16 cellular contexts compared by ENCODE assay signal in the genomic region with DNA sequence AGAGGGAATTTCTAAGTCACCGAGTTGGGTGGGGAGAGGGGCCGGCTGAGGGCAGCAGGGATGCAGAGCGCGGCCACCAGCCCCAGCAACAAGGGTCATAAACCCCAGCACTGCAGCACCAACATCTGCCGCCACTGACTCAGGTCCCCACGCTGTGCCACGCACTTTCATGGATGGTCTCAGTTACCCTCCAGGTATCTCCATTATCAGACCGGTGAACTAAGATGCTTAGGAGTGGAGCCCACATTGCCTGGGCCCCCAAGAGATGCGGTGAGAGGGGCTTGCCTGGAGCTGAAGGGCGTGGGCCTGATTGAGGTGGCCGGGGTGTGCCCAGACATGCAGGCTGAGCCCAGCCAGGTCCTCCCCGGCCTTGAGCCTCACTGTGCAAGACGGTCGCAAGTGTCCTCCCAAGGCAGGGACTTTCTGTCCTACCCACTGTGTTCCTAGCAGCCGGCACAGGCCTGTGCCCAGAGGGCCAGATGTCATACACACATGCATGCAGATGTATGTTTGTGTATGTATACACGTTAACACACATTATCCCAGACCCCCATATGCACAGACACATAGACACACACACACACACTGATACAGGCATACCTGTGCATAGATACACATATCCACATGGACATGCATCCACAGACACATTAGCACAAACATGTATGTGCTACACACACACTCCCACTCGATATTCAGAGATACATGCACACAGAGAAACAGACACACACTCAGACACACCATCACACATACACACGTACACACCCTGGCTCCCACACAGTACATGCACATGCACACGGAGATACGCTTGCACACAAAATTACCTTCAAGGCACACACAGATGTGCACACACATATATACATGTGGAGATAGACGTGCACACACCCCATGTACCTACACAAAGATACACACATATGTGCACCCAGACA. TPM values are rescaled to one million over a fixed set of nuclear protein-coding genes. Genes with fewer than 3 reads are reported as not detected.
A peak's percentile ranks its signal among the peaks of the same experiment; 100 is the strongest.
DNase-seq lines count a peak whose midpoint lies in the region; ATAC-seq and TF ChIP-seq lines count a peak whose summit lies in the region.
"Had no signal": no experiment of that assay in that cellular context is flagged by ENCODE, and none has a peak within 500 bp of the region (broad histone marks: within the 10 kb centered on the region; RNA-seq: fewer than 3 reads in every experiment).

No MANE protein-coding gene starts in this region.

- peak overlapping the region; percentile 2 for H3K27ac Mint-ChIP-seq in WTC11
- no peak overlapping the region for H3K27ac Mint-ChIP-seq in stimulated activated memory B cell treated with anti-CD40 and anti-IgM and Interleukin-4, amounts not matched to agents 10 μg/mL and 1 μg/mL and 100 μg/mL, for 72 hours
- H3K27ac Mint-ChIP-seq: activated T-helper 2 cell treated with anti-CD3 and anti-CD28 coated beads, Interferon-gamma antibody, Interleukin-2, Interleukin-4, amounts not matched to agents 10 μg/mL and 5 μg/mL and 100 μg/mL, durations not matched to agents 14 hours and 24 hours and 36 hours had no signal

- H3K9me3 Mint-ChIP-seq in WTC11, result no peaks in the 10 kb centered on the region
- no peaks in the 10 kb centered on the region for H3K9me3 Mint-ChIP-seq in stimulated activated memory B cell treated with anti-CD40 and anti-IgM and Interleukin-4, amounts not matched to agents 10 μg/mL and 1 μg/mL and 100 μg/mL, for 72 hours
- H3K9me3 Mint-ChIP-seq: activated T-helper 2 cell treated with anti-CD3 and anti-CD28 coated beads, Interferon-gamma antibody, Interleukin-2, Interleukin-4, amounts not matched to agents 10 μg/mL and 5 μg/mL and 100 μg/mL, durations not matched to agents 14 hours and 24 hours and 36 hours had no signal

- H3K27ac ChIP-seq in mesodermal cell (ENCODE audit: low read depth, low read length, severe bottlenecking) (peak overlapping the region; percentile 62), stomach smooth muscle (ENCODE audit: low read length) (peak overlapping the region; percentile 64)

- peaks cover 13% of the 10 kb centered on the region for H3K36me3 Mint-ChIP-seq in WTC11
- H3K36me3 Mint-ChIP-seq in stimulated activated memory B cell treated with anti-CD40 and anti-IgM and Interleukin-4, amounts not matched to agents 10 μg/mL and 1 μg/mL and 100 μg/mL, for 72 hours, result peaks cover 41% of the 10 kb centered on the region

- H3K36me3 ChIP-seq in mesodermal cell (ENCODE audit: control insufficient read depth, insufficient read depth, low read length) (peaks cover 30% of the 10 kb centered on the region), stomach smooth muscle (ENCODE audit: control insufficient read depth in 2 of 2, insufficient read depth in 2 of 2, low read length in 2 of 2) (peaks cover 21 to 33% of the 10 kb centered on the region in 2 donors)

- in situ Hi-C loops in GM13977 (cut with MboI; ENCODE audit: low pct_unique_long_range_greater_than_20kb, low sequenced_read_pairs, unreplicated experiment), result no loop called here

- H3K4me3 ChIP-seq in mesodermal cell (ENCODE audit: extremely low read depth, insufficient read depth, low read length, poor library complexity, severe bottlenecking) (no peak overlapping the region), stomach smooth muscle (ENCODE audit: low read length in 2 of 2) (no peak overlapping the region)
- H3K4me3 ChIP-seq: HAP-1 had no signal

- peak; percentile 14 for DNase-seq in stimulated activated CD4-positive, alpha-beta T cell treated with anti-CD3 and anti-CD28 coated beads, Interleukin-15, amount 100 ng/mL, for 24 hours
- DNase-seq in stimulated activated CD4-positive, alpha-beta T cell treated with anti-CD3 and anti-CD28 coated beads, Interleukin-2, amount 100 ng/mL, for 48 hours, result no peak
- DNase-seq in WTC11 (ENCODE audit: low spot score) (no peak), GM13977 (ENCODE audit: low spot score) (no peak)
- DNase-seq: anterior cingulate cortex; Caco-2; midbrain; NCI-H1105 treated with DMSO at 0.1 percent for 48 hours; NCI-H524; stimulated activated CD4-positive, alpha-beta T cell treated with anti-CD3 and anti-CD28 coated beads, Interleukin-2, amount 100 ng/mL, for 24 hours had no signal

- TF ChIP-seq CTCF in WTC11 (IDR thresholded peaks at IDR 0.05) (no peak), GM13977 (IDR thresholded peaks at IDR 0.05; ENCODE audit: extremely low read depth, insufficient read depth, missing control alignments) (no peak)

- no peak for ATAC-seq in WTC11
- ATAC-seq in GM18520 (IDR thresholded peaks at IDR 0.05; ENCODE audit: unreplicated experiment), result no peak
- ATAC-seq in stimulated activated memory B cell treated with anti-CD40 and anti-IgM and Interleukin-4, amounts not matched to agents 10 μg/mL and 1 μg/mL and 100 μg/mL, for 72 hours, result no peak

- WGBS in mesodermal cell (ENCODE audit: insufficient coverage in 2 of 2), 2 experiments, result 92 to 94% methylated on average over 17 to 18 of the region's 21 CpGs

- H3K4me1 ChIP-seq in mesodermal cell (ENCODE audit: control insufficient read depth, insufficient read depth, low read length, poor library complexity, severe bottlenecking) (peaks cover 12% of the 10 kb centered on the region), stomach smooth muscle (ENCODE audit: control insufficient read depth, insufficient read depth, low read length) (peaks cover 66% of the 10 kb centered on the region)
- H3K4me1 ChIP-seq: Caco-2, HAP-1 had no signal

- CTCF ChIA-PET in WTC11 (lab: Charles Lee), result interaction anchor here (1.4 kb wide), 1 partner anchor 25 kb away, joined by 3 read pairs; no protein-coding TSS in a partner anchor

- POLR2A ChIA-PET in WTC11 (lab: Charles Lee), result no interaction called here

- H3K27me3 ChIP-seq in stomach smooth muscle (ENCODE audit: control insufficient read depth in 1 of 2, insufficient read depth in 2 of 2, low read length in 2 of 2), result no peaks in the 10 kb centered on the region

- H3K9ac ChIP-seq in stomach smooth muscle (ENCODE audit: low read length in 2 of 2), result no peak overlapping the region

- 0 out of 2 replicates have a peak, but pooled peaks cover 4% of the 10 kb centered on the region for H3K4me1 Mint-ChIP-seq in WTC11
- peaks cover 31% of the 10 kb centered on the region for H3K4me1 Mint-ChIP-seq in stimulated activated memory B cell treated with anti-CD40 and anti-IgM and Interleukin-4, amounts not matched to agents 10 μg/mL and 1 μg/mL and 100 μg/mL, for 72 hours

- H3K27me3 Mint-ChIP-seq in WTC11 (ENCODE audit: low read depth), result no peaks in the 10 kb centered on the region
- H3K27me3 Mint-ChIP-seq in stimulated activated memory B cell treated with anti-CD40 and anti-IgM and Interleukin-4, amounts not matched to agents 10 μg/mL and 1 μg/mL and 100 μg/mL, for 72 hours, result no peaks in the 10 kb centered on the region

- H3K9me3 ChIP-seq in mesodermal cell (ENCODE audit: control insufficient read depth, low read length) (no peaks in the 10 kb centered on the region), stomach smooth muscle (ENCODE audit: control insufficient read depth in 2 of 2, low read length in 2 of 2) (no peaks in the 10 kb centered on the region)
- H3K9me3 ChIP-seq: Caco-2, HAP-1 had no signal

- no peak overlapping the region for H3K4me3 Mint-ChIP-seq in WTC11
- no peak overlapping the region for H3K4me3 Mint-ChIP-seq in stimulated activated memory B cell treated with anti-CD40 and anti-IgM and Interleukin-4, amounts not matched to agents 10 μg/mL and 1 μg/mL and 100 μg/mL, for 72 hours

TF ChIP-seq in WTC11, 78 proteins besides CTCF, POLR2A, EP300 and RAD21:
- no peak for TF ChIP-seq GABPB1 (CRISPR knock-in tag; IDR thresholded peaks at IDR 0.05)
- TF ChIP-seq ZNF219 (CRISPR knock-in tag; IDR thresholded peaks at IDR 0.05; ENCODE audit: borderline replicate concordance), result no peak
- no peak for TF ChIP-seq NR3C1 (CRISPR knock-in tag; conservative IDR thresholded peaks at IDR 0.05; ENCODE audit: low read depth)
- no peak for TF ChIP-seq RELA (CRISPR knock-in tag; IDR thresholded peaks at IDR 0.05; ENCODE audit: borderline replicate concordance)
- no peak for TF ChIP-seq ELF4 (CRISPR knock-in tag; IDR thresholded peaks at IDR 0.05; ENCODE audit: low read depth)
TF ChIP-seq in WTC11: peak in this region for 0.

RNA-seq across cellular contexts. Expression of gene RBM38, which starts 19.5 kb away (rescaled TPM):
- total RNA-seq in WTC11 (2021), result 60.5 to 69.0 TPM (median 61.1 TPM) in 3 replicates
- polyA plus RNA-seq in mesodermal cell (2013, experiment 1 of 2), result 41.9 TPM
- 32.7 TPM for polyA plus RNA-seq in mesodermal cell (2013, experiment 2 of 2)

RNA-seq across cellular contexts. Expression of gene RAE1, which starts 59.6 kb away (rescaled TPM):
- 31.3 to 33.4 TPM (median 31.4 TPM) in 3 replicates for total RNA-seq in WTC11 (2021)
- polyA plus RNA-seq in mesodermal cell (2013, experiment 1 of 2), result 33.5 TPM
- polyA plus RNA-seq in mesodermal cell (2013, experiment 2 of 2), result 30.6 TPM
